1 cellular context compared by ENCODE assay signal in genomic region chr1:27026621-27027574, GRCh38.
TF ChIP-seq lines count a peak whose summit lies in the region.

No MANE protein-coding gene starts in this region.

TF ChIP-seq in K562, 482 proteins besides CTCF, POLR2A, EP300 and RAD21 (continued from another document and continues in another):
- TF ChIP-seq TRIM25 (IDR thresholded peaks at IDR 0.05; ENCODE audit: borderline replicate concordance) (no peak), FOXK1 (CRISPR knock-in tag; IDR thresholded peaks at IDR 0.05; ENCODE audit: borderline replicate concordance) (no peak), MTA3 (IDR thresholded peaks at IDR 0.05; ENCODE audit: borderline replicate concordance) (peak; percentile 68; the same call in 1 of the 2 replicates), ELF4 (CRISPR knock-in tag; IDR thresholded peaks at IDR 0.05) (no peak; the same call in 1 of the 2 replicates), FUS (optimal IDR thresholded peaks at IDR 0.05; ENCODE audit: low read depth, low read length) (no peak), E2F5 (CRISPR knock-in tag; IDR thresholded peaks at IDR 0.05) (no peak), ZNF644 (tag; IDR thresholded peaks at IDR 0.05; ENCODE audit: low read depth) (no peak), GMEB1 (CRISPR knock-in tag; IDR thresholded peaks at IDR 0.05) (no peak), PML (IDR thresholded peaks at IDR 0.05; ENCODE audit: low read length) (peak; percentile 14; the same call in 1 of the 2 replicates), PRDM10 (IDR thresholded peaks at IDR 0.05; ENCODE audit: partially characterized antibody) (no peak), ZNF140 (CRISPR knock-in tag; IDR thresholded peaks at IDR 0.05) (no peak), ZNF75A (CRISPR knock-in tag; IDR thresholded peaks at IDR 0.05) (no peak), THRB (CRISPR knock-in tag; conservative IDR thresholded peaks at IDR 0.05) (no peak), MAFG (tag; conservative IDR thresholded peaks at IDR 0.05) (0 out of 2 replicates have a peak, but pooled peaks have one; percentile 27), ATF1 (CRISPR knock-in tag; IDR thresholded peaks at IDR 0.05) (no peak), ATF1 (tag; IDR thresholded peaks at IDR 0.05) (peak; percentile 59), PKNOX1 (IDR thresholded peaks at IDR 0.05) (peak; percentile 36), ATF4 (CRISPR knock-in tag; IDR thresholded peaks at IDR 0.05) (no peak), DDX20 (tag; IDR thresholded peaks at IDR 0.05; ENCODE audit: low read depth) (no peak), MCM2 (IDR thresholded peaks at IDR 0.05; ENCODE audit: low read depth) (no peak), ZFP91 (CRISPR knock-in tag; IDR thresholded peaks at IDR 0.05) (peak; percentile 52; the same call in 1 of the 2 replicates), ZBTB9 (CRISPR knock-in tag; IDR thresholded peaks at IDR 0.05) (no peak), JUN (IDR thresholded peaks at IDR 0.05; ENCODE audit: borderline replicate concordance, low read depth, low read length) (0 out of 2 replicates have a peak, but pooled peaks have one; percentile 1), JUN (CRISPR knock-in tag; IDR thresholded peaks at IDR 0.05; ENCODE audit: borderline replicate concordance) (no peak), ZNF253 (CRISPR knock-in tag; conservative IDR thresholded peaks at IDR 0.05) (no peak), SIX5 (IDR thresholded peaks at IDR 0.05; ENCODE audit: borderline replicate concordance in 1 of 2, insufficient read depth in 1 of 2, low read depth in 1 of 2, low read length in 2 of 2) (no peak), JUND (IDR thresholded peaks at IDR 0.05; ENCODE audit: borderline replicate concordance, low read depth, low read length) (no peak; the same call in 1 of the 2 replicates), JUND (tag; IDR thresholded peaks at IDR 0.05; ENCODE audit: borderline replicate concordance, low read depth, low read length) (peak; percentile 55; the same call in 1 of the 3 replicates), MAX (CRISPR knock-in tag; IDR thresholded peaks at IDR 0.05) (peak; percentile 80; the same call in 1 of the 2 replicates), SMAD1 (IDR thresholded peaks at IDR 0.05; ENCODE audit: low read depth, low read length, partially characterized antibody) (no peak), TCF3 (CRISPR knock-in tag; IDR thresholded peaks at IDR 0.05) (peak; percentile 76), ILK (tag; IDR thresholded peaks at IDR 0.05; ENCODE audit: borderline replicate concordance, low read depth) (no peak), ZNF518B (CRISPR knock-in tag; IDR thresholded peaks at IDR 0.05) (no peak), ZNF197 (CRISPR knock-in tag; IDR thresholded peaks at IDR 0.05; ENCODE audit: low read depth) (no peak), TAF15 (IDR thresholded peaks at IDR 0.05; ENCODE audit: low read depth, low read length) (no peak), ZSCAN29 (IDR thresholded peaks at IDR 0.05) (no peak), ZNF511 (CRISPR knock-in tag; IDR thresholded peaks at IDR 0.05) (peak; percentile 65; the same call in 1 of the 2 replicates), SMAD4 (CRISPR knock-in tag; conservative IDR thresholded peaks at IDR 0.05) (peak; percentile 48; the same call in 1 of the 2 replicates), USF1 (CRISPR knock-in tag; IDR thresholded peaks at IDR 0.05) (no peak), PCBP2 (IDR thresholded peaks at IDR 0.05; ENCODE audit: low read depth, low read length, poor library complexity, severe bottlenecking) (no peak), ARHGAP35 (IDR thresholded peaks at IDR 0.05; ENCODE audit: partially characterized antibody) (no peak)
